ENCODE assay signal across 25 cellular contexts in the genomic region with DNA sequence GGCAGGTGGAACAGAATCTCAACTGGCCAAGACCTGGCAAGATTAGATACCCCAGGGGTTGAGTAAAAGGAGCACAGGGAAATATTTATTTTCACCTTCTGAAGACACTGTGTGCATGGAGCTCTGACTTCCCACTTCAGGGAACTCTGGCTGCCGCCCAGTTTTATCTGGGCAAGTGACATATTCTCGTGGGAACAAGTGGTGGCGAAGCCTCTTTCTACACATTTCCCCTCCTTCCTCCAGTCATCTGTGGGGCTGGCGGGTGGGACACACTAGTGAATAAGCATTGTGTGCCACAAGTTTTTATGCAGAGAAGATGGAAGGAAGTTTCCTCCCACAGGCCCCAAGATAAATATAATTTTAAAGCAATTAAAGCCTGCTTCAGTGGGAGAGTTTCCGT. TPM values are rescaled to one million over a fixed set of nuclear protein-coding genes. Genes with fewer than 3 reads are reported as not detected.
"Had no signal": no experiment of that assay in that cellular context is flagged by ENCODE, and none has a peak within 500 bp of the region (broad histone marks: within the 10 kb centered on the region; RNA-seq: fewer than 3 reads in every experiment).

No MANE protein-coding gene starts in this region.

- H3K27ac ChIP-seq: RWPE1, SJCRH30 had no signal

- DNase-seq: KBM-7, MV-4-11, NCI-H1092, NCI-H1105 treated with DMSO at 0.1 percent for 48 hours, NCI-H1417 treated with DMSO at 0.1 percent for 48 hours, NCI-H146, NCI-H1694 treated with DMSO at 0.1 percent for 48 hours, NCI-H1930, NCI-H2081, NCI-H2107, NCI-H2227 treated with DMSO at 0.1 percent for 48 hours, NCI-H446, NCI-H510A, NCI-H524 treated with DMSO at 0.1 percent for 48 hours, NCI-H69, NCI-H774, SHP77 treated with DMSO at 0.1 percent for 48 hours, SJCRH30, T-helper 1 cell had no signal

- H3K4me3 Mint-ChIP-seq: IgD-negative memory B cell had no signal

- H3K27ac Mint-ChIP-seq: IgD-negative memory B cell had no signal

- H3K4me3 ChIP-seq: SJCRH30 had no signal

- H3K9me3 Mint-ChIP-seq: IgD-negative memory B cell had no signal

- H3K27me3 Mint-ChIP-seq: IgD-negative memory B cell had no signal

- H3K9me3 ChIP-seq: SJCRH30 had no signal

- H3K27me3 ChIP-seq: SJCRH30 had no signal

- ATAC-seq: HepG2, SK-N-SH treated with all-trans-retinoic acid at 6 μM for 48 hours had no signal

RNA-seq across cellular contexts. Expression of a gene that starts 48.1 kb away (rescaled TPM):
- total RNA-seq: HepG2, HT1080, LHCN-M2, SJCRH30 had no signal
- polyA plus RNA-seq: HepG2 had no signal
